2 cellular contexts compared by ENCODE assay signal in the genomic region with DNA sequence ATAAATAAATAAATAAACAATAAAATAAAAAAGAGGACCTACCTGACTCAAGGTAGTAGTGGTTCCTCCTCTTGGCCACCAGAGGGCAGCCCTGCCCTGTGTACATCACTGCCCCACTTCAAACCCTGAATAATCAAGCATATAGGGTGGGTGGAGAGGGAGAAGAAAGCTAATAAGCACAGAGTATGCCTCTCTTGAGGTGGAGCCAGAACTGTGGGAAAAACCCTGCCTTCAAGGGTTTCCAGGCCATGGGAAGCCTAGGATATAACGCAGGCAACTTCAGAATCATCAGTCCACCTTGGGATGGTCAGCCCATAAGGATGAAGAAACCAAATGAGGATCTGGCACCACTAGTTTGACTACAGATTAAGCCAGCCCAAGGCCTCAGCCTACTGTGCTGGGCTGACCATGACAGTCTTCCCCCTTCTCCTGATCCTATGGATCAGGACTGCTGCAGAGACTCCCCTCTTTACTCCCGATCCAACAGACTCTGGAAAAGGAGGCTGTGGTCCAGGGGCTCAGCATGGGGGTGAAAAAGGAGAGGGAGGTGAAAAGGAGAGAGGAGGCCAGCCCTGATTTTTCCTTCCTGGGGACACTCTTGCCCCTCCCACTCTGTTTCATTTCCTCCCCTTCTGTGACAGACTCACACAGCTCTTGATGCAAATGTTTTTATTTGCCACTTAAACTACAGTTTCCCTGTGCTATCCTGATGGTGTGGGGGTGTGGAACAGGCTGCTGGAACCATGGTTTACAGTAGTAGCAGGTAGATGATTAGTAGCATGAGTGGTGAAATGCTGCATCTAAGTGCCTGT.
TF ChIP-seq lines count a peak whose summit lies in the region.

No MANE protein-coding gene starts in this region.

TF ChIP-seq in IMR-90, 13 proteins besides CTCF, POLR2A, EP300 and RAD21:
- TF ChIP-seq CEBPB (IDR thresholded peaks at IDR 0.05; ENCODE audit: low read depth, low read length) (no peak), SMC3 (IDR thresholded peaks at IDR 0.05; ENCODE audit: low read depth, low read length) (peak; percentile 81)

TF ChIP-seq in SK-N-SH, 30 proteins besides CTCF, POLR2A, EP300 and RAD21:
- peak; percentile 72 for TF ChIP-seq SMC3 (IDR thresholded peaks at IDR 0.05; ENCODE audit: low read depth, low read length)
- no peak for TF ChIP-seq CHD2 (IDR thresholded peaks at IDR 0.05; ENCODE audit: low read length, partially characterized antibody)
- no peak for TF ChIP-seq GABPA (IDR thresholded peaks at IDR 0.05; ENCODE audit: low read depth)
- no peak for TF ChIP-seq NFIC (IDR thresholded peaks at IDR 0.05; ENCODE audit: borderline replicate concordance)
- no peak for TF ChIP-seq MEF2A (IDR thresholded peaks at IDR 0.05; ENCODE audit: borderline replicate concordance, low read depth)
- TF ChIP-seq RFX5 (IDR thresholded peaks at IDR 0.05; ENCODE audit: low read length): no peak
- TF ChIP-seq, protein P1, sequence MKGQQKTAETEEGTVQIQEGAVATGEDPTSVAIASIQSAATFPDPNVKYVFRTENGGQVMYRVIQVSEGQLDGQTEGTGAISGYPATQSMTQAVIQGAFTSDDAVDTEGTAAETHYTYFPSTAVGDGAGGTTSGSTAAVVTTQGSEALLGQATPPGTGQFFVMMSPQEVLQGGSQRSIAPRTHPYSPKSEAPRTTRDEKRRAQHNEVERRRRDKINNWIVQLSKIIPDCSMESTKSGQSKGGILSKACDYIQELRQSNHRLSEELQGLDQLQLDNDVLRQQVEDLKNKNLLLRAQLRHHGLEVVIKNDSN (IDR thresholded peaks at IDR 0.05; ENCODE audit: borderline replicate concordance, low read depth): no peak
- TF ChIP-seq, protein P2, sequence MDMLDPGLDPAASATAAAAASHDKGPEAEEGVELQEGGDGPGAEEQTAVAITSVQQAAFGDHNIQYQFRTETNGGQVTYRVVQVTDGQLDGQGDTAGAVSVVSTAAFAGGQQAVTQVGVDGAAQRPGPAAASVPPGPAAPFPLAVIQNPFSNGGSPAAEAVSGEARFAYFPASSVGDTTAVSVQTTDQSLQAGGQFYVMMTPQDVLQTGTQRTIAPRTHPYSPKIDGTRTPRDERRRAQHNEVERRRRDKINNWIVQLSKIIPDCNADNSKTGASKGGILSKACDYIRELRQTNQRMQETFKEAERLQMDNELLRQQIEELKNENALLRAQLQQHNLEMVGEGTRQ (IDR thresholded peaks at IDR 0.05; ENCODE audit: borderline replicate concordance, low read depth, low read length): no peak
- TF ChIP-seq TEAD4 (IDR thresholded peaks at IDR 0.05; ENCODE audit: borderline replicate concordance, insufficient read depth): no peak
- 0 out of 2 replicates have a peak, but pooled peaks have one; percentile 4 for TF ChIP-seq POLR2AphosphoS5 (IDR thresholded peaks at IDR 0.05; ENCODE audit: low read depth, low read length)
- TF ChIP-seq TCF12 (IDR thresholded peaks at IDR 0.05): no peak
- TF ChIP-seq TAF1 (IDR thresholded peaks at IDR 0.05; ENCODE audit: borderline replicate concordance, low read depth, low read length): no peak
- TF ChIP-seq FOSL2 (IDR thresholded peaks at IDR 0.05; ENCODE audit: borderline replicate concordance, low read depth): no peak
- TF ChIP-seq, protein P3, sequence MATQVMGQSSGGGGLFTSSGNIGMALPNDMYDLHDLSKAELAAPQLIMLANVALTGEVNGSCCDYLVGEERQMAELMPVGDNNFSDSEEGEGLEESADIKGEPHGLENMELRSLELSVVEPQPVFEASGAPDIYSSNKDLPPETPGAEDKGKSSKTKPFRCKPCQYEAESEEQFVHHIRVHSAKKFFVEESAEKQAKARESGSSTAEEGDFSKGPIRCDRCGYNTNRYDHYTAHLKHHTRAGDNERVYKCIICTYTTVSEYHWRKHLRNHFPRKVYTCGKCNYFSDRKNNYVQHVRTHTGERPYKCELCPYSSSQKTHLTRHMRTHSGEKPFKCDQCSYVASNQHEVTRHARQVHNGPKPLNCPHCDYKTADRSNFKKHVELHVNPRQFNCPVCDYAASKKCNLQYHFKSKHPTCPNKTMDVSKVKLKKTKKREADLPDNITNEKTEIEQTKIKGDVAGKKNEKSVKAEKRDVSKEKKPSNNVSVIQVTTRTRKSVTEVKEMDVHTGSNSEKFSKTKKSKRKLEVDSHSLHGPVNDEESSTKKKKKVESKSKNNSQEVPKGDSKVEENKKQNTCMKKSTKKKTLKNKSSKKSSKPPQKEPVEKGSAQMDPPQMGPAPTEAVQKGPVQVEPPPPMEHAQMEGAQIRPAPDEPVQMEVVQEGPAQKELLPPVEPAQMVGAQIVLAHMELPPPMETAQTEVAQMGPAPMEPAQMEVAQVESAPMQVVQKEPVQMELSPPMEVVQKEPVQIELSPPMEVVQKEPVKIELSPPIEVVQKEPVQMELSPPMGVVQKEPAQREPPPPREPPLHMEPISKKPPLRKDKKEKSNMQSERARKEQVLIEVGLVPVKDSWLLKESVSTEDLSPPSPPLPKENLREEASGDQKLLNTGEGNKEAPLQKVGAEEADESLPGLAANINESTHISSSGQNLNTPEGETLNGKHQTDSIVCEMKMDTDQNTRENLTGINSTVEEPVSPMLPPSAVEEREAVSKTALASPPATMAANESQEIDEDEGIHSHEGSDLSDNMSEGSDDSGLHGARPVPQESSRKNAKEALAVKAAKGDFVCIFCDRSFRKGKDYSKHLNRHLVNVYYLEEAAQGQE (IDR thresholded peaks at IDR 0.05; ENCODE audit: low read depth, low read length): no peak
- TF ChIP-seq, protein P4, sequence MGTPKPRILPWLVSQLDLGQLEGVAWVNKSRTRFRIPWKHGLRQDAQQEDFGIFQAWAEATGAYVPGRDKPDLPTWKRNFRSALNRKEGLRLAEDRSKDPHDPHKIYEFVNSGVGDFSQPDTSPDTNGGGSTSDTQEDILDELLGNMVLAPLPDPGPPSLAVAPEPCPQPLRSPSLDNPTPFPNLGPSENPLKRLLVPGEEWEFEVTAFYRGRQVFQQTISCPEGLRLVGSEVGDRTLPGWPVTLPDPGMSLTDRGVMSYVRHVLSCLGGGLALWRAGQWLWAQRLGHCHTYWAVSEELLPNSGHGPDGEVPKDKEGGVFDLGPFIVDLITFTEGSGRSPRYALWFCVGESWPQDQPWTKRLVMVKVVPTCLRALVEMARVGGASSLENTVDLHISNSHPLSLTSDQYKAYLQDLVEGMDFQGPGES (IDR thresholded peaks at IDR 0.05; ENCODE audit: low read depth, low read length): no peak
